1 cellular context compared by ENCODE assay signal in the genomic region with DNA sequence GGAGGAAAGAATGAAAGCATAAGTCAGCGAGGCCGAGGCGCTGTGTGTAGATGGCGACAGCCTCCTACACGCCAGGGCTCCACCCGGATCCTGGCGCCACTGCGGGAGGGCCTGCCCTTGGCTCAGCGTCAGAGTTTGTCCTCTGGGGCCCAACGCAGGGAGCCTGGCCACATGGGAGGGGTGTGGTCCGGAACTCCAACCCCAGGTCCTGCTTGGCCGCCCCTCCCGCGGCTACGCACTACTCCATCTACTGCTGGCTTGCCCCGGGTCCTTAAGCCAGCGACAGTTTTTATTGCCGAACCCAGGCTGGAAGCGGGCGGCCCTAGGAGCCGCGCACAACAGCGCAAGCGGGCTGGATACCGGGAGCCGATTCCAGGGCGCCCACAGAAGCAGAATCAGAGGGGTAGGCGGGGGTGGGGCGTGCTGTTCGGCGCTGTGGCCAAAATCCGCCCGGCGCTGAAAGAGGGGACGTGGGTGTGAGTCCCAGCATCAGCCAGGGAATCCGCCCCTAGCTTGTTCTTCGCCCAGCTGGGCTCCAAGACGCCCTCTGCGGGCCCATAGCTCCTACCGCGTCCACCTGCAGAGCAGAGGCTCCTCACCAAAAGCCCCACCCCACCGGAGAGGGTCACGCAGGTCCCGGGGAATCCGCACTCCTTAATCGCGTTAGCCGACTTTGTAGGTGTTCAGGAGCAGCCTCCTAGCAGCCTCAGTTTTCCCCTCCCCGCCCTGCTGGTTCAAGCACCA.
A peak's percentile ranks its signal among the peaks of the same experiment; 100 is the strongest.
TF ChIP-seq lines count a peak whose summit lies in the region.

No MANE protein-coding gene starts in this region.

TF ChIP-seq in HepG2, 621 proteins besides CTCF, POLR2A, EP300 and RAD21 (continues in another document):
- TF ChIP-seq ATF7-NPFF (CRISPR knock-in tag; IDR thresholded peaks at IDR 0.05; ENCODE audit: low read depth) (peak; percentile 76), HNRNPH1 (optimal IDR thresholded peaks at IDR 0.05; ENCODE audit: low read depth, low read length) (no peak), ZNF629 (CRISPR knock-in tag; conservative IDR thresholded peaks at IDR 0.05) (peak; percentile 3; the same call in 1 of the 2 replicates), ZNF883 (CRISPR knock-in tag; IDR thresholded peaks at IDR 0.05; ENCODE audit: not compliant biosample characterization) (peak; percentile 45), ZNF136 (CRISPR knock-in tag; IDR thresholded peaks at IDR 0.05; ENCODE audit: low read depth) (0 out of 2 replicates have a peak, but pooled peaks have one; percentile 45), ETV5 (CRISPR knock-in tag; IDR thresholded peaks at IDR 0.05; ENCODE audit: borderline replicate concordance) (peak; percentile 88), AKAP8 (CRISPR knock-in tag; IDR thresholded peaks at IDR 0.05) (no peak), SALL1 (CRISPR knock-in tag; IDR thresholded peaks at IDR 0.05) (peak; percentile 77), TCF7L2 (IDR thresholded peaks at IDR 0.05; ENCODE audit: low read depth, low read length) (no peak), GTF2F1 (IDR thresholded peaks at IDR 0.05; ENCODE audit: low read length) (no peak), ZNF329 (CRISPR knock-in tag; IDR thresholded peaks at IDR 0.05; ENCODE audit: low read depth) (0 out of 2 replicates have a peak, but pooled peaks have one; percentile 32), SMC3 (IDR thresholded peaks at IDR 0.05; ENCODE audit: low read length) (no peak), ZNF224 (CRISPR knock-in tag; IDR thresholded peaks at IDR 0.05) (peak; percentile 79; the same call in 1 of the 2 replicates), ZFP1 (CRISPR knock-in tag; IDR thresholded peaks at IDR 0.05) (peak; percentile 88), CREB1 (IDR thresholded peaks at IDR 0.05) (no peak; the same call in 1 of the 2 replicates), CREB1 (CRISPR knock-in tag; IDR thresholded peaks at IDR 0.05) (peak; percentile 69), ZNF24 (IDR thresholded peaks at IDR 0.05) (no peak), MED1 (CRISPR knock-in tag; IDR thresholded peaks at IDR 0.05) (peak; percentile 71), ZSCAN20 (CRISPR knock-in tag; IDR thresholded peaks at IDR 0.05; ENCODE audit: borderline replicate concordance) (peak; percentile 16; the same call in 1 of the 2 replicates), ELF3 (CRISPR knock-in tag; IDR thresholded peaks at IDR 0.05) (peak; percentile 43), KDM5A (IDR thresholded peaks at IDR 0.05; ENCODE audit: borderline replicate concordance, low read length) (no peak), ZBTB21 (CRISPR knock-in tag; IDR thresholded peaks at IDR 0.05) (0 out of 2 replicates have a peak, but pooled peaks have one; percentile 24), ZNF7 (CRISPR knock-in tag; IDR thresholded peaks at IDR 0.05) (0 out of 2 replicates have a peak, but pooled peaks have one; percentile 36), ZNF431 (CRISPR knock-in tag; IDR thresholded peaks at IDR 0.05; ENCODE audit: borderline replicate concordance, low read depth) (peak; percentile 71; the same call in 1 of the 2 replicates), ZNF234 (CRISPR knock-in tag; conservative IDR thresholded peaks at IDR 0.05) (no peak), ZNF737 (CRISPR knock-in tag; IDR thresholded peaks at IDR 0.05; ENCODE audit: borderline replicate concordance) (no peak), ARNTL (CRISPR knock-in tag; IDR thresholded peaks at IDR 0.05) (peak; percentile 33; the same call in 1 of the 2 replicates), ZBTB7B (CRISPR knock-in tag; IDR thresholded peaks at IDR 0.05) (peak; percentile 61; the same call in 1 of the 2 replicates), ZNF251 (CRISPR knock-in tag; IDR thresholded peaks at IDR 0.05) (no peak), CBX1 (IDR thresholded peaks at IDR 0.05; ENCODE audit: low read depth) (peak; percentile 25), ZNF33B (CRISPR knock-in tag; IDR thresholded peaks at IDR 0.05) (no peak), NR2F6 (IDR thresholded peaks at IDR 0.05) (0 out of 2 replicates have a peak, but pooled peaks have one; percentile 4), NR2F6 (CRISPR knock-in tag; IDR thresholded peaks at IDR 0.05) (peak; percentile 70), MAZ (IDR thresholded peaks at IDR 0.05; ENCODE audit: borderline replicate concordance, low read depth, low read length) (no peak; the same call in 1 of the 2 replicates), MAZ (CRISPR knock-in tag; IDR thresholded peaks at IDR 0.05; ENCODE audit: low read depth) (peak; percentile 57; the same call in 1 of the 2 replicates), ZNF670 (CRISPR knock-in tag; IDR thresholded peaks at IDR 0.05; ENCODE audit: borderline replicate concordance) (no peak; the same call in 1 of the 2 replicates), ZNF709 (CRISPR knock-in tag; IDR thresholded peaks at IDR 0.05) (peak; percentile 19; the same call in 1 of the 2 replicates), PHF5A (CRISPR knock-in tag; IDR thresholded peaks at IDR 0.05; ENCODE audit: low read depth, unreplicated experiment) (peak; percentile 46), ZSCAN25 (CRISPR knock-in tag; IDR thresholded peaks at IDR 0.05) (peak; percentile 75; the same call in 1 of the 2 replicates), NFKB2 (CRISPR knock-in tag; IDR thresholded peaks at IDR 0.05; ENCODE audit: borderline replicate concordance) (peak; percentile 63; the same call in 1 of the 2 replicates), ZSCAN30 (CRISPR knock-in tag; IDR thresholded peaks at IDR 0.05) (no peak), PHF20 (CRISPR knock-in tag; IDR thresholded peaks at IDR 0.05) (peak; percentile 48; the same call in 1 of the 2 replicates), ZSCAN21 (CRISPR knock-in tag; IDR thresholded peaks at IDR 0.05; ENCODE audit: borderline replicate concordance) (no peak; the same call in 1 of the 2 replicates), RCOR2 (CRISPR knock-in tag; IDR thresholded peaks at IDR 0.05) (no peak), ZNF12 (CRISPR knock-in tag; IDR thresholded peaks at IDR 0.05) (peak; percentile 52; the same call in 1 of the 2 replicates), ZSCAN22 (CRISPR knock-in tag; IDR thresholded peaks at IDR 0.05) (no peak), ZFP41 (CRISPR knock-in tag; IDR thresholded peaks at IDR 0.05; ENCODE audit: borderline replicate concordance) (no peak), MXI1 (IDR thresholded peaks at IDR 0.05; ENCODE audit: borderline replicate concordance, low read depth, low read length) (peak; percentile 93; the same call in 2 of the 3 replicates), SOX6 (IDR thresholded peaks at IDR 0.05) (no peak), SOX6 (CRISPR knock-in tag; IDR thresholded peaks at IDR 0.05) (peak; percentile 69)
- TF ChIP-seq, protein P1, sequence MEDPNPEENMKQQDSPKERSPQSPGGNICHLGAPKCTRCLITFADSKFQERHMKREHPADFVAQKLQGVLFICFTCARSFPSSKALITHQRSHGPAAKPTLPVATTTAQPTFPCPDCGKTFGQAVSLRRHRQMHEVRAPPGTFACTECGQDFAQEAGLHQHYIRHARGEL (CRISPR knock-in tag; IDR thresholded peaks at IDR 0.05), result no peak
- TF ChIP-seq, protein P2, sequence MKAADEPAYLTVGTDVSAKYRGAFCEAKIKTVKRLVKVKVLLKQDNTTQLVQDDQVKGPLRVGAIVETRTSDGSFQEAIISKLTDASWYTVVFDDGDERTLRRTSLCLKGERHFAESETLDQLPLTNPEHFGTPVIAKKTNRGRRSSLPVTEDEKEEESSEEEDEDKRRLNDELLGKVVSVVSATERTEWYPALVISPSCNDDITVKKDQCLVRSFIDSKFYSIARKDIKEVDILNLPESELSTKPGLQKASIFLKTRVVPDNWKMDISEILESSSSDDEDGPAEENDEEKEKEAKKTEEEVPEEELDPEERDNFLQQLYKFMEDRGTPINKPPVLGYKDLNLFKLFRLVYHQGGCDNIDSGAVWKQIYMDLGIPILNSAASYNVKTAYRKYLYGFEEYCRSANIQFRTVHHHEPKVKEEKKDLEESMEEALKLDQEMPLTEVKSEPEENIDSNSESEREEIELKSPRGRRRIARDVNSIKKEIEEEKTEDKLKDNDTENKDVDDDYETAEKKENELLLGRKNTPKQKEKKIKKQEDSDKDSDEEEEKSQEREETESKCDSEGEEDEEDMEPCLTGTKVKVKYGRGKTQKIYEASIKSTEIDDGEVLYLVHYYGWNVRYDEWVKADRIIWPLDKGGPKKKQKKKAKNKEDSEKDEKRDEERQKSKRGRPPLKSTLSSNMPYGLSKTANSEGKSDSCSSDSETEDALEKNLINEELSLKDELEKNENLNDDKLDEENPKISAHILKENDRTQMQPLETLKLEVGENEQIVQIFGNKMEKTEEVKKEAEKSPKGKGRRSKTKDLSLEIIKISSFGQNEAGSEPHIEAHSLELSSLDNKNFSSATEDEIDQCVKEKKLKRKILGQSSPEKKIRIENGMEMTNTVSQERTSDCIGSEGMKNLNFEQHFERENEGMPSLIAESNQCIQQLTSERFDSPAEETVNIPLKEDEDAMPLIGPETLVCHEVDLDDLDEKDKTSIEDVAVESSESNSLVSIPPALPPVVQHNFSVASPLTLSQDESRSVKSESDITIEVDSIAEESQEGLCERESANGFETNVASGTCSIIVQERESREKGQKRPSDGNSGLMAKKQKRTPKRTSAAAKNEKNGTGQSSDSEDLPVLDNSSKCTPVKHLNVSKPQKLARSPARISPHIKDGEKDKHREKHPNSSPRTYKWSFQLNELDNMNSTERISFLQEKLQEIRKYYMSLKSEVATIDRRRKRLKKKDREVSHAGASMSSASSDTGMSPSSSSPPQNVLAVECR (CRISPR knock-in tag; IDR thresholded peaks at IDR 0.05; ENCODE audit: borderline replicate concordance), result peak; percentile 85
- TF ChIP-seq, protein P3, sequence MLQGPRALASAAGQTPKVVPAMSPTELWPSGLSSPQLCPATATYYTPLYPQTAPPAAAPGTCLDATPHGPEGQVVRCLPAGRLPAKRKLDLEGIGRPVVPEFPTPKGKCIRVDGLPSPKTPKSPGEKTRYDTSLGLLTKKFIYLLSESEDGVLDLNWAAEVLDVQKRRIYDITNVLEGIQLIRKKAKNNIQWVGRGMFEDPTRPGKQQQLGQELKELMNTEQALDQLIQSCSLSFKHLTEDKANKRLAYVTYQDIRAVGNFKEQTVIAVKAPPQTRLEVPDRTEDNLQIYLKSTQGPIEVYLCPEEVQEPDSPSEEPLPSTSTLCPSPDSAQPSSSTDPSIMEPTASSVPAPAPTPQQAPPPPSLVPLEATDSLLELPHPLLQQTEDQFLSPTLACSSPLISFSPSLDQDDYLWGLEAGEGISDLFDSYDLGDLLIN (CRISPR knock-in tag; IDR thresholded peaks at IDR 0.05; ENCODE audit: borderline replicate concordance), result no peak
- TF ChIP-seq, protein P4, sequence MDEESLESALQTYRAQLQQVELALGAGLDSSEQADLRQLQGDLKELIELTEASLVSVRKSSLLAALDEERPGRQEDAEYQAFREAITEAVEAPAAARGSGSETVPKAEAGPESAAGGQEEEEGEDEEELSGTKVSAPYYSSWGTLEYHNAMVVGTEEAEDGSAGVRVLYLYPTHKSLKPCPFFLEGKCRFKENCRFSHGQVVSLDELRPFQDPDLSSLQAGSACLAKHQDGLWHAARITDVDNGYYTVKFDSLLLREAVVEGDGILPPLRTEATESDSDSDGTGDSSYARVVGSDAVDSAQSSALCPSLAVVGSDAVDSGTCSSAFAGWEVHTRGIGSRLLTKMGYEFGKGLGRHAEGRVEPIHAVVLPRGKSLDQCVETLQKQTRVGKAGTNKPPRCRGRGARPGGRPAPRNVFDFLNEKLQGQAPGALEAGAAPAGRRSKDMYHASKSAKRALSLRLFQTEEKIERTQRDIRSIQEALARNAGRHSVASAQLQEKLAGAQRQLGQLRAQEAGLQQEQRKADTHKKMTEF (CRISPR knock-in tag; IDR thresholded peaks at IDR 0.05), result peak; percentile 72
- TF ChIP-seq, protein P5, sequence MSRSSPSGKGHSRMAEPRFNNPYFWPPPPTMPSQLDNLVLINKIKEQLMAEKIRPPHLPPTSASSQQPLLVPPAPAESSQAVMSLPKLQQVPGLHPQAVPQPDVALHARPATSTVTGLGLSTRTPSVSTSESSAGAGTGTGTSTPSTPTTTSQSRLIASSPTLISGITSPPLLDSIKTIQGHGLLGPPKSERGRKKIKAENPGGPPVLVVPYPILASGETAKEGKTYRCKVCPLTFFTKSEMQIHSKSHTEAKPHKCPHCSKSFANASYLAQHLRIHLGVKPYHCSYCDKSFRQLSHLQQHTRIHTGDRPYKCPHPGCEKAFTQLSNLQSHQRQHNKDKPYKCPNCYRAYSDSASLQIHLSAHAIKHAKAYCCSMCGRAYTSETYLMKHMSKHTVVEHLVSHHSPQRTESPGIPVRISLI (CRISPR knock-in tag; IDR thresholded peaks at IDR 0.05; ENCODE audit: borderline replicate concordance), result no peak
- TF ChIP-seq, protein P6, sequence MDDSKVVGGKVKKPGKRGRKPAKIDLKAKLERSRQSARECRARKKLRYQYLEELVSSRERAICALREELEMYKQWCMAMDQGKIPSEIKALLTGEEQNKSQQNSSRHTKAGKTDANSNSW (CRISPR knock-in tag; IDR thresholded peaks at IDR 0.05; ENCODE audit: borderline replicate concordance), result no peak
- TF ChIP-seq, protein P7, sequence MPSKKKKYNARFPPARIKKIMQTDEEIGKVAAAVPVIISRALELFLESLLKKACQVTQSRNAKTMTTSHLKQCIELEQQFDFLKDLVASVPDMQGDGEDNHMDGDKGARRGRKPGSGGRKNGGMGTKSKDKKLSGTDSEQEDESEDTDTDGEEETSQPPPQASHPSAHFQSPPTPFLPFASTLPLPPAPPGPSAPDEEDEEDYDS (CRISPR knock-in tag; IDR thresholded peaks at IDR 0.05), result peak; percentile 77
- TF ChIP-seq, protein P8, sequence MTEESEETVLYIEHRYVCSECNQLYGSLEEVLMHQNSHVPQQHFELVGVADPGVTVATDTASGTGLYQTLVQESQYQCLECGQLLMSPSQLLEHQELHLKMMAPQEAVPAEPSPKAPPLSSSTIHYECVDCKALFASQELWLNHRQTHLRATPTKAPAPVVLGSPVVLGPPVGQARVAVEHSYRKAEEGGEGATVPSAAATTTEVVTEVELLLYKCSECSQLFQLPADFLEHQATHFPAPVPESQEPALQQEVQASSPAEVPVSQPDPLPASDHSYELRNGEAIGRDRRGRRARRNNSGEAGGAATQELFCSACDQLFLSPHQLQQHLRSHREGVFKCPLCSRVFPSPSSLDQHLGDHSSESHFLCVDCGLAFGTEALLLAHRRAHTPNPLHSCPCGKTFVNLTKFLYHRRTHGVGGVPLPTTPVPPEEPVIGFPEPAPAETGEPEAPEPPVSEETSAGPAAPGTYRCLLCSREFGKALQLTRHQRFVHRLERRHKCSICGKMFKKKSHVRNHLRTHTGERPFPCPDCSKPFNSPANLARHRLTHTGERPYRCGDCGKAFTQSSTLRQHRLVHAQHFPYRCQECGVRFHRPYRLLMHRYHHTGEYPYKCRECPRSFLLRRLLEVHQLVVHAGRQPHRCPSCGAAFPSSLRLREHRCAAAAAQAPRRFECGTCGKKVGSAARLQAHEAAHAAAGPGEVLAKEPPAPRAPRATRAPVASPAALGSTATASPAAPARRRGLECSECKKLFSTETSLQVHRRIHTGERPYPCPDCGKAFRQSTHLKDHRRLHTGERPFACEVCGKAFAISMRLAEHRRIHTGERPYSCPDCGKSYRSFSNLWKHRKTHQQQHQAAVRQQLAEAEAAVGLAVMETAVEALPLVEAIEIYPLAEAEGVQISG (CRISPR knock-in tag; IDR thresholded peaks at IDR 0.05), result peak; percentile 66
- TF ChIP-seq, protein P9, sequence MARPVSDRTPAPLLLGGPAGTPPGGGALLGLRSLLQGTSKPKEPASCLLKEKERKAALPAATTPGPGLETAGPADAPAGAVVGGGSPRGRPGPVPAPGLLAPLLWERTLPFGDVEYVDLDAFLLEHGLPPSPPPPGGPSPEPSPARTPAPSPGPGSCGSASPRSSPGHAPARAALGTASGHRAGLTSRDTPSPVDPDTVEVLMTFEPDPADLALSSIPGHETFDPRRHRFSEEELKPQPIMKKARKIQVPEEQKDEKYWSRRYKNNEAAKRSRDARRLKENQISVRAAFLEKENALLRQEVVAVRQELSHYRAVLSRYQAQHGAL (CRISPR knock-in tag; IDR thresholded peaks at IDR 0.05; ENCODE audit: not compliant biosample characterization), result peak; percentile 18
